Comparison of ENCODE assay signal across 11 cellular contexts in genomic region chr2:201152517-201152916, GRCh38. TPM values are rescaled to one million over a fixed set of nuclear protein-coding genes. Genes with fewer than 3 reads are reported as not detected.
DNase-seq lines count a peak whose midpoint lies in the region; ATAC-seq lines count a peak whose summit lies in the region.
"Had no signal": no experiment of that assay in that cellular context is flagged by ENCODE, and none has a peak within 500 bp of the region (broad histone marks: within the 10 kb centered on the region; RNA-seq: fewer than 3 reads in every experiment).

No MANE protein-coding gene starts in this region.

- H3K27ac Mint-ChIP-seq in T-helper 1 cell treated with Interleukin-12 subunit alpha and Interleukin-12 subunit beta and Interleukin-4 antibody, amounts not matched to agents 30 μg/mL and 1 μg/mL, for 36 hours, result peak overlapping the region; percentile 78
- H3K27ac Mint-ChIP-seq in activated T-helper 17 cell treated with anti-CD3 and anti-CD28 coated beads, Interleukin-2, amount 50 U/mL, for 72 hours, result peak overlapping the region; percentile 65
- peak overlapping the region; percentile 76 to 91 (median 80) for H3K27ac Mint-ChIP-seq in immature natural killer cell
- H3K27ac Mint-ChIP-seq in stimulated activated memory B cell treated with anti-CD40 and anti-IgM and Interleukin-4, amounts not matched to agents 10 μg/mL and 1 μg/mL and 100 μg/mL, for 72 hours, result peak overlapping the region; percentile 59
- H3K27ac Mint-ChIP-seq: H9 had no signal

- H3K4me3 Mint-ChIP-seq in T-helper 1 cell treated with Interleukin-12 subunit alpha and Interleukin-12 subunit beta and Interleukin-4 antibody, amounts not matched to agents 30 μg/mL and 1 μg/mL, for 36 hours, result no peak overlapping the region
- no peak overlapping the region for H3K4me3 Mint-ChIP-seq in activated T-helper 17 cell treated with anti-CD3 and anti-CD28 coated beads, Interleukin-2, amount 50 U/mL, for 72 hours
- H3K4me3 Mint-ChIP-seq in immature natural killer cell, result no peak overlapping the region
- H3K4me3 Mint-ChIP-seq in stimulated activated memory B cell treated with anti-CD40 and anti-IgM and Interleukin-4, amounts not matched to agents 10 μg/mL and 1 μg/mL and 100 μg/mL, for 72 hours, result no peak overlapping the region
- H3K4me3 Mint-ChIP-seq: H9 had no signal

- peaks cover 55% of the 10 kb centered on the region for H3K36me3 Mint-ChIP-seq in T-helper 1 cell treated with Interleukin-12 subunit alpha and Interleukin-12 subunit beta and Interleukin-4 antibody, amounts not matched to agents 30 μg/mL and 1 μg/mL, for 36 hours (ENCODE audit: low read depth)
- H3K36me3 Mint-ChIP-seq in activated T-helper 17 cell treated with anti-CD3 and anti-CD28 coated beads, Interleukin-2, amount 50 U/mL, for 72 hours (ENCODE audit: low read depth), result peaks cover 96% of the 10 kb centered on the region
- peaks cover 7 to 45% (median 36%) of the 10 kb centered on the region in 3 donors for H3K36me3 Mint-ChIP-seq in immature natural killer cell
- peaks cover 81% of the 10 kb centered on the region for H3K36me3 Mint-ChIP-seq in stimulated activated memory B cell treated with anti-CD40 and anti-IgM and Interleukin-4, amounts not matched to agents 10 μg/mL and 1 μg/mL and 100 μg/mL, for 72 hours

- DNase-seq in T-helper 1 cell (no peak), immature natural killer cell (no peak), caudate nucleus (lab: John Stamatoyannopoulos, UW) (no peak), DMS79 treated with DMSO at 0.1 percent for 48 hours (lab: John Stamatoyannopoulos, UW) (no peak)
- DNase-seq in activated CD8-positive, alpha-beta memory T cell treated with anti-CD3 and anti-CD28 coated beads, Interleukin-2, amount 50 U/mL, for 4 hours, result no peak
- DNase-seq: ACHN, H9, NCI-H1436 treated with DMSO at 0.1 percent for 48 hours had no signal

- H3K27me3 Mint-ChIP-seq in T-helper 1 cell treated with Interleukin-12 subunit alpha and Interleukin-12 subunit beta and Interleukin-4 antibody, amounts not matched to agents 30 μg/mL and 1 μg/mL, for 36 hours (ENCODE audit: low read depth), result no peaks in the 10 kb centered on the region
- no peaks in the 10 kb centered on the region for H3K27me3 Mint-ChIP-seq in activated T-helper 17 cell treated with anti-CD3 and anti-CD28 coated beads, Interleukin-2, amount 50 U/mL, for 72 hours
- H3K27me3 Mint-ChIP-seq in immature natural killer cell (ENCODE audit: low read depth in 3 of 3), result no peaks in the 10 kb centered on the region
- no peaks in the 10 kb centered on the region for H3K27me3 Mint-ChIP-seq in stimulated activated memory B cell treated with anti-CD40 and anti-IgM and Interleukin-4, amounts not matched to agents 10 μg/mL and 1 μg/mL and 100 μg/mL, for 72 hours

- no peaks in the 10 kb centered on the region for H3K9me3 Mint-ChIP-seq in T-helper 1 cell treated with Interleukin-12 subunit alpha and Interleukin-12 subunit beta and Interleukin-4 antibody, amounts not matched to agents 30 μg/mL and 1 μg/mL, for 36 hours
- no peaks in the 10 kb centered on the region for H3K9me3 Mint-ChIP-seq in activated T-helper 17 cell treated with anti-CD3 and anti-CD28 coated beads, Interleukin-2, amount 50 U/mL, for 72 hours
- H3K9me3 Mint-ChIP-seq in immature natural killer cell, result no peaks in the 10 kb centered on the region
- H3K9me3 Mint-ChIP-seq in stimulated activated memory B cell treated with anti-CD40 and anti-IgM and Interleukin-4, amounts not matched to agents 10 μg/mL and 1 μg/mL and 100 μg/mL, for 72 hours, result no peaks in the 10 kb centered on the region
- H3K9me3 Mint-ChIP-seq: H9 had no signal

- no peak for ATAC-seq in activated T-helper 17 cell treated with anti-CD3 and anti-CD28 coated beads, Interleukin-2, amount 50 U/mL, for 72 hours (replicated peaks)
- ATAC-seq in stimulated activated memory B cell treated with anti-CD40 and anti-IgM and Interleukin-4, amounts not matched to agents 10 μg/mL and 1 μg/mL and 100 μg/mL, for 72 hours, result no peak

- H3K4me1 Mint-ChIP-seq in T-helper 1 cell treated with Interleukin-12 subunit alpha and Interleukin-12 subunit beta and Interleukin-4 antibody, amounts not matched to agents 30 μg/mL and 1 μg/mL, for 36 hours (ENCODE audit: low read depth), result peaks cover 38% of the 10 kb centered on the region
- H3K4me1 Mint-ChIP-seq in activated T-helper 17 cell treated with anti-CD3 and anti-CD28 coated beads, Interleukin-2, amount 50 U/mL, for 72 hours, result peaks cover 49% of the 10 kb centered on the region
- peaks cover 40 to 68% of the 10 kb centered on the region in 2 donors for H3K4me1 Mint-ChIP-seq in immature natural killer cell
- peaks cover 76% of the 10 kb centered on the region for H3K4me1 Mint-ChIP-seq in stimulated activated memory B cell treated with anti-CD40 and anti-IgM and Interleukin-4, amounts not matched to agents 10 μg/mL and 1 μg/mL and 100 μg/mL, for 72 hours

- no peak overlapping the region for H3K27ac ChIP-seq in caudate nucleus (ENCODE audit: low read depth, low read length)

RNA-seq across cellular contexts. Expression of gene CASP10, which starts 30.4 kb away (rescaled TPM):
- 10 to 100 TPM; 10.8 to 22.7 TPM for total RNA-seq in activated T-helper 17 cell treated with anti-CD3 and anti-CD28 coated beads, Interleukin-2, amount 50 U/mL, for 72 hours
- polyA plus RNA-seq in immature natural killer cell, result 10 to 100 TPM; 13.5 to 37.4 (median 19.8) TPM

RNA-seq across cellular contexts. Expression of gene CFLAR, which starts 36.6 kb away (rescaled TPM):
- total RNA-seq in activated T-helper 17 cell treated with anti-CD3 and anti-CD28 coated beads, Interleukin-2, amount 50 U/mL, for 72 hours, result 100 to 1,000 TPM; 224 to 559 TPM
- 100 to 1,000 TPM; 167 to 262 (median 242) TPM for polyA plus RNA-seq in immature natural killer cell
